ENCODE assay signal across 27 cellular contexts in genomic region chr1:235663628-235664027, GRCh38. TPM values are rescaled to one million over a fixed set of nuclear protein-coding genes. Genes with fewer than 3 reads are reported as not detected.
"Had no signal": no experiment of that assay in that cellular context is flagged by ENCODE, and none has a peak within 500 bp of the region (broad histone marks: within the 10 kb centered on the region; RNA-seq: fewer than 3 reads in every experiment).

No MANE protein-coding gene starts in this region.

- H3K4me1 Mint-ChIP-seq: activated CD4-positive, alpha-beta memory T cell treated with anti-CD3 and anti-CD28 coated beads, Interleukin-2, amount 10 ng/mL, durations not matched to agents 7 days and 5 days; activated CD4-positive, alpha-beta T cell treated with anti-CD3 and anti-CD28 coated beads for 36 hours; activated naive CD4-positive, alpha-beta T cell treated with anti-CD3 and anti-CD28 coated beads, Interleukin-2, amount 10 ng/mL, durations not matched to agents 7 days and 5 days; activated naive CD8-positive, alpha-beta T cell treated with anti-CD3 and anti-CD28 coated beads, Interleukin-2, amount 50 U/mL, for 24 hours had no signal

- H3K9me3 Mint-ChIP-seq: activated CD4-positive, alpha-beta memory T cell treated with anti-CD3 and anti-CD28 coated beads, Interleukin-2, amount 10 ng/mL, durations not matched to agents 7 days and 5 days; activated naive CD4-positive, alpha-beta T cell treated with anti-CD3 and anti-CD28 coated beads, Interleukin-2, amount 10 ng/mL, durations not matched to agents 7 days and 5 days; activated naive CD8-positive, alpha-beta T cell treated with anti-CD3 and anti-CD28 coated beads, Interleukin-2, amount 50 U/mL, for 24 hours had no signal

- H3K27ac ChIP-seq: brain microvascular endothelial cell, PC-9, SK-N-MC had no signal

- H3K4me3 ChIP-seq: PC-9, SK-N-MC had no signal

- H3K4me2 ChIP-seq: PC-9 had no signal

- ATAC-seq: activated CD4-positive, alpha-beta T cell treated with anti-CD3 and anti-CD28 coated beads for 36 hours; activated CD4-positive, CD25-positive, alpha-beta regulatory T cell treated with anti-CD3 and anti-CD28 coated beads, Interleukin-2, amount 50 U/mL, for 24 hours; activated CD8-positive, alpha-beta memory T cell treated with anti-CD3 and anti-CD28 coated beads, Interleukin-2, amount 10 ng/mL, durations not matched to agents 7 days and 5 days; activated naive CD8-positive, alpha-beta T cell treated with anti-CD3 and anti-CD28 coated beads, Interleukin-2, amount 50 U/mL, for 24 hours had no signal

- H3K27me3 ChIP-seq: brain microvascular endothelial cell had no signal

- DNase-seq: activated CD4-positive, alpha-beta memory T cell treated with anti-CD3 and anti-CD28 coated beads, Interleukin-2, amount 10 ng/mL, durations not matched to agents 7 days and 5 days; activated CD4-positive, alpha-beta T cell treated with anti-CD3 and anti-CD28 coated beads for 36 hours; activated CD8-positive, alpha-beta memory T cell treated with anti-CD3 and anti-CD28 coated beads for 24 hours; activated CD8-positive, alpha-beta memory T cell treated with anti-CD3 and anti-CD28 coated beads, Interleukin-2, amount 10 ng/mL, durations not matched to agents 7 days and 5 days; activated CD8-positive, alpha-beta memory T cell treated with anti-CD3 and anti-CD28 coated beads, Interleukin-2, amount 50 U/mL, for 48 hours; activated effector memory CD4-positive, alpha-beta T cell treated with Interleukin-2 at 50 U/mL for 16 hours; activated naive CD4-positive, alpha-beta T cell treated with anti-CD3 and anti-CD28 coated beads, Interleukin-2, amount 10 ng/mL, durations not matched to agents 7 days and 5 days; activated naive CD8-positive, alpha-beta T cell treated with anti-CD3 and anti-CD28 coated beads, Interleukin-2, amount 50 U/mL, for 24 hours; activated T-cell treated with anti-CD3 and anti-CD28 coated beads, Interleukin-2, amount 50 U/mL, for 48 hours; anterior cingulate cortex; brain microvascular endothelial cell; central memory CD4-positive, alpha-beta T cell; NCI-H1092 treated with DMSO at 0.1 percent for 48 hours; NCI-H146; NCI-H187 treated with DMSO at 0.1 percent for 48 hours; NCI-H2081; NCI-H2171 treated with DMSO at 0.1 percent for 48 hours; NCI-H345; NCI-H524 treated with DMSO at 0.1 percent for 48 hours; NCI-H748 treated with DMSO at 0.1 percent for 48 hours; PC-9; Right ventricle myocardium superior; T1000 had no signal

- H3K27me3 Mint-ChIP-seq: activated CD4-positive, alpha-beta memory T cell treated with anti-CD3 and anti-CD28 coated beads, Interleukin-2, amount 10 ng/mL, durations not matched to agents 7 days and 5 days; activated CD4-positive, alpha-beta T cell treated with anti-CD3 and anti-CD28 coated beads for 36 hours; activated CD8-positive, alpha-beta memory T cell treated with anti-CD3 and anti-CD28 coated beads, Interleukin-2, amount 10 ng/mL, durations not matched to agents 7 days and 5 days; activated naive CD8-positive, alpha-beta T cell; activated naive CD8-positive, alpha-beta T cell treated with anti-CD3 and anti-CD28 coated beads, Interleukin-2, amount 50 U/mL, for 24 hours had no signal

- H3K36me3 ChIP-seq: brain microvascular endothelial cell had no signal

- H3K4me3 Mint-ChIP-seq: activated CD4-positive, alpha-beta memory T cell treated with anti-CD3 and anti-CD28 coated beads, Interleukin-2, amount 10 ng/mL, durations not matched to agents 7 days and 5 days; activated CD4-positive, alpha-beta T cell treated with anti-CD3 and anti-CD28 coated beads for 36 hours; activated CD8-positive, alpha-beta memory T cell treated with anti-CD3 and anti-CD28 coated beads, Interleukin-2, amount 10 ng/mL, durations not matched to agents 7 days and 5 days; activated naive CD4-positive, alpha-beta T cell treated with anti-CD3 and anti-CD28 coated beads, Interleukin-2, amount 10 ng/mL, durations not matched to agents 7 days and 5 days; activated naive CD8-positive, alpha-beta T cell; activated naive CD8-positive, alpha-beta T cell treated with anti-CD3 and anti-CD28 coated beads, Interleukin-2, amount 50 U/mL, for 24 hours had no signal

- H2AFZ ChIP-seq: PC-9 had no signal

- H3K27ac Mint-ChIP-seq: activated CD4-positive, alpha-beta memory T cell treated with anti-CD3 and anti-CD28 coated beads, Interleukin-2, amount 10 ng/mL, durations not matched to agents 7 days and 5 days; activated CD4-positive, alpha-beta T cell treated with anti-CD3 and anti-CD28 coated beads for 36 hours; activated CD8-positive, alpha-beta memory T cell treated with anti-CD3 and anti-CD28 coated beads, Interleukin-2, amount 10 ng/mL, durations not matched to agents 7 days and 5 days; activated naive CD4-positive, alpha-beta T cell treated with anti-CD3 and anti-CD28 coated beads, Interleukin-2, amount 10 ng/mL, durations not matched to agents 7 days and 5 days; activated naive CD8-positive, alpha-beta T cell; activated naive CD8-positive, alpha-beta T cell treated with anti-CD3 and anti-CD28 coated beads, Interleukin-2, amount 50 U/mL, for 24 hours had no signal

RNA-seq across cellular contexts. Expression of gene GNG4, which starts 14.0 kb away (rescaled TPM):
- total RNA-seq: OCI-LY7, Right ventricle myocardium superior had no signal
